ENCODE assay signal across 1 cellular context in genomic region chr3:194351080-194351672, GRCh38.
TF ChIP-seq lines count a peak whose summit lies in the region.

A gene with protein sequence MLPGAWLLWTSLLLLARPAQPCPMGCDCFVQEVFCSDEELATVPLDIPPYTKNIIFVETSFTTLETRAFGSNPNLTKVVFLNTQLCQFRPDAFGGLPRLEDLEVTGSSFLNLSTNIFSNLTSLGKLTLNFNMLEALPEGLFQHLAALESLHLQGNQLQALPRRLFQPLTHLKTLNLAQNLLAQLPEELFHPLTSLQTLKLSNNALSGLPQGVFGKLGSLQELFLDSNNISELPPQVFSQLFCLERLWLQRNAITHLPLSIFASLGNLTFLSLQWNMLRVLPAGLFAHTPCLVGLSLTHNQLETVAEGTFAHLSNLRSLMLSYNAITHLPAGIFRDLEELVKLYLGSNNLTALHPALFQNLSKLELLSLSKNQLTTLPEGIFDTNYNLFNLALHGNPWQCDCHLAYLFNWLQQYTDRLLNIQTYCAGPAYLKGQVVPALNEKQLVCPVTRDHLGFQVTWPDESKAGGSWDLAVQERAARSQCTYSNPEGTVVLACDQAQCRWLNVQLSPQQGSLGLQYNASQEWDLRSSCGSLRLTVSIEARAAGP (minus strand): TSS chr3:194351328. CDS start chr3:194342702, 8,626 bp downstream.

TF ChIP-seq in HEK293, 187 proteins besides CTCF, POLR2A, EP300 and RAD21 (continued from another document):
- TF ChIP-seq, protein P1, sequence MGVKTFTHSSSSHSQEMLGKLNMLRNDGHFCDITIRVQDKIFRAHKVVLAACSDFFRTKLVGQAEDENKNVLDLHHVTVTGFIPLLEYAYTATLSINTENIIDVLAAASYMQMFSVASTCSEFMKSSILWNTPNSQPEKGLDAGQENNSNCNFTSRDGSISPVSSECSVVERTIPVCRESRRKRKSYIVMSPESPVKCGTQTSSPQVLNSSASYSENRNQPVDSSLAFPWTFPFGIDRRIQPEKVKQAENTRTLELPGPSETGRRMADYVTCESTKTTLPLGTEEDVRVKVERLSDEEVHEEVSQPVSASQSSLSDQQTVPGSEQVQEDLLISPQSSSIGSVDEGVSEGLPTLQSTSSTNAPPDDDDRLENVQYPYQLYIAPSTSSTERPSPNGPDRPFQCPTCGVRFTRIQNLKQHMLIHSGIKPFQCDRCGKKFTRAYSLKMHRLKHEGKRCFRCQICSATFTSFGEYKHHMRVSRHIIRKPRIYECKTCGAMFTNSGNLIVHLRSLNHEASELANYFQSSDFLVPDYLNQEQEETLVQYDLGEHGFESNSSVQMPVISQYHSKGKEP (tag by site-specific recombination; IDR thresholded peaks at IDR 0.05): no peak
- TF ChIP-seq ZFP69B (tag by site-specific recombination; IDR thresholded peaks at IDR 0.05): no peak
- no peak for TF ChIP-seq ZNF155 (tag by site-specific recombination; IDR thresholded peaks at IDR 0.05)
- TF ChIP-seq ZNF645 (tag by site-specific recombination; IDR thresholded peaks at IDR 0.05): no peak
- TF ChIP-seq ZFP3 (tag by site-specific recombination; IDR thresholded peaks at IDR 0.05; ENCODE audit: low read depth): no peak
- no peak for TF ChIP-seq ZNF18 (tag by site-specific recombination; IDR thresholded peaks at IDR 0.05)
- TF ChIP-seq ZBTB20 (tag by site-specific recombination; IDR thresholded peaks at IDR 0.05): no peak
- no peak for TF ChIP-seq ZNF843 (tag by site-specific recombination; IDR thresholded peaks at IDR 0.05)
- no peak for TF ChIP-seq AEBP2 (tag by site-specific recombination; IDR thresholded peaks at IDR 0.05; ENCODE audit: borderline replicate concordance)
- TF ChIP-seq ZNF585B (tag by site-specific recombination; IDR thresholded peaks at IDR 0.05): no peak
- TF ChIP-seq, protein P2, sequence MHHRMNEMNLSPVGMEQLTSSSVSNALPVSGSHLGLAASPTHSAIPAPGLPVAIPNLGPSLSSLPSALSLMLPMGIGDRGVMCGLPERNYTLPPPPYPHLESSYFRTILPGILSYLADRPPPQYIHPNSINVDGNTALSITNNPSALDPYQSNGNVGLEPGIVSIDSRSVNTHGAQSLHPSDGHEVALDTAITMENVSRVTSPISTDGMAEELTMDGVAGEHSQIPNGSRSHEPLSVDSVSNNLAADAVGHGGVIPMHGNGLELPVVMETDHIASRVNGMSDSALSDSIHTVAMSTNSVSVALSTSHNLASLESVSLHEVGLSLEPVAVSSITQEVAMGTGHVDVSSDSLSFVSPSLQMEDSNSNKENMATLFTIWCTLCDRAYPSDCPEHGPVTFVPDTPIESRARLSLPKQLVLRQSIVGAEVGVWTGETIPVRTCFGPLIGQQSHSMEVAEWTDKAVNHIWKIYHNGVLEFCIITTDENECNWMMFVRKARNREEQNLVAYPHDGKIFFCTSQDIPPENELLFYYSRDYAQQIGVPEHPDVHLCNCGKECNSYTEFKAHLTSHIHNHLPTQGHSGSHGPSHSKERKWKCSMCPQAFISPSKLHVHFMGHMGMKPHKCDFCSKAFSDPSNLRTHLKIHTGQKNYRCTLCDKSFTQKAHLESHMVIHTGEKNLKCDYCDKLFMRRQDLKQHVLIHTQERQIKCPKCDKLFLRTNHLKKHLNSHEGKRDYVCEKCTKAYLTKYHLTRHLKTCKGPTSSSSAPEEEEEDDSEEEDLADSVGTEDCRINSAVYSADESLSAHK (tag by site-specific recombination; IDR thresholded peaks at IDR 0.05): no peak
- no peak for TF ChIP-seq SETDB1 (IDR thresholded peaks at IDR 0.05; ENCODE audit: insufficient read length, low read length)
- TF ChIP-seq KLF9 (tag by site-specific recombination; IDR thresholded peaks at IDR 0.05; ENCODE audit: low read depth): no peak
- no peak for TF ChIP-seq ZNF473 (tag by site-specific recombination; IDR thresholded peaks at IDR 0.05)
- no peak for TF ChIP-seq ZBTB49 (tag by site-specific recombination; IDR thresholded peaks at IDR 0.05; ENCODE audit: low read depth)
- no peak for TF ChIP-seq ZNF558 (tag by site-specific recombination; IDR thresholded peaks at IDR 0.05)
- TF ChIP-seq HIC1 (tag by site-specific recombination; IDR thresholded peaks at IDR 0.05): no peak
TF ChIP-seq in HEK293: peak in this region for 0.
